ENCODE assay signal across 9 cellular contexts in the genomic region with DNA sequence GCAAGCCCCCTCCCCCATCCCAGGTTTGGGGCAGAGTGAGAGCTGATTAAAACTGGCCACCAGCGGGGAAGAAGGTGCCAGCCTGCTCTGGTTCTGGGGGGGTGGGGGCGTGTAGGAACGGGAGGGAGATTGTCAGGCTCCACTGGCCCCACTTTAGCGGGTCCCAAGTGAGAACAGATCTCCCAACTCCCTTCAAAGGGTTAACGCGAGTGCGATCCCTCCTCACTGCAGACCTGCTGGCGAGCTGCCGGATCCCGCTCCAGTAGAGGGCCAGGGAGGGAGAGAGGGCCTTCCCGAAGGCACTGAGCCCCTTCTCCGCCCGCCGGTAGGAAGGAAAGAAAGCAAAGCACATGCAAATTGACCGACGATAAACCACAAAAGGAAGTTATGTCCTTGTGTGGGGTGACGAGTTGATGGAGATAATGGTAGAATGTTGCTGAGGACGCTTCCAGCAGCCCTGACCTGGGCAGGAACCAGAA. TPM values are rescaled to one million over a fixed set of nuclear protein-coding genes. Genes with fewer than 3 reads are reported as not detected.
DNase-seq lines count a peak whose midpoint lies in the region; ATAC-seq and TF ChIP-seq lines count a peak whose summit lies in the region.
"Had no signal": no experiment of that assay in that cellular context is flagged by ENCODE, and none has a peak within 500 bp of the region (broad histone marks: within the 10 kb centered on the region; RNA-seq: fewer than 3 reads in every experiment).

No MANE protein-coding gene starts in this region.

- WGBS in iPS DF 6.9 (ENCODE audit: insufficient coverage, insufficient read length), result no CpG with 5 or more reads among the region's 18 CpGs

- 0 out of 2 replicates have a peak, but pooled peaks cover 4% of the 10 kb centered on the region for H3F3A ChIP-seq in GM23338 (replicated peaks; ENCODE audit: low read depth)

- H4K20me1 ChIP-seq in GM23338 (replicated peaks; ENCODE audit: insufficient read depth), result no peaks in the 10 kb centered on the region

- H3K4me2 ChIP-seq in GM23338, result peak overlapping the region; percentile 82

- no peaks in the 10 kb centered on the region for H3K9me2 ChIP-seq in GM23338 (ENCODE audit: insufficient read depth)

- H3K27ac Mint-ChIP-seq in GM23338 (no peak overlapping the region), T-helper 17 cell (no peak overlapping the region)

- TF ChIP-seq CTCF in GM23338 (conservative IDR thresholded peaks at IDR 0.05; ENCODE audit: low read depth in 2 of 2), result no peak

- H3K27me3 Mint-ChIP-seq in GM23338 (ENCODE audit: insufficient read depth, low read depth, poor library complexity) (peaks cover 23% of the 10 kb centered on the region), T-helper 17 cell (peaks cover 59% of the 10 kb centered on the region)

- H3K4me3 ChIP-seq in GM23338 (peak overlapping the region; percentile 70), iPS DF 6.9 (ENCODE audit: low read length) (peak overlapping the region; percentile 91; the same call in 1 of the 2 replicates)
- H3K4me3 ChIP-seq: GM12878 had no signal

- H3K4me1 ChIP-seq in GM23338 (ENCODE audit: insufficient read depth) (peaks cover 43% of the 10 kb centered on the region), iPS DF 6.9 (ENCODE audit: control insufficient read depth, insufficient read depth, low read length) (no peaks in the 10 kb centered on the region)

- H3K27ac ChIP-seq in GM23338 (ENCODE audit: low read depth) (no peak overlapping the region), iPS DF 6.9 (ENCODE audit: low read length) (no peak overlapping the region)

- peak overlapping the region; percentile 90 for H3K4me3 Mint-ChIP-seq in GM23338
- peak overlapping the region; percentile 0 for H3K4me3 Mint-ChIP-seq in T-helper 17 cell

- peaks cover 27% of the 10 kb centered on the region for H3K79me2 ChIP-seq in GM23338 (replicated peaks; ENCODE audit: insufficient read depth)

- peaks cover 54% of the 10 kb centered on the region for H3K4me1 Mint-ChIP-seq in GM23338
- H3K4me1 Mint-ChIP-seq in T-helper 17 cell, result peaks cover 3% of the 10 kb centered on the region

- H3K36me3 ChIP-seq in GM23338 (ENCODE audit: insufficient read depth) (no peaks in the 10 kb centered on the region), iPS DF 6.9 (ENCODE audit: control insufficient read depth, insufficient read depth, low read length) (no peaks in the 10 kb centered on the region)

- peaks cover 58% of the 10 kb centered on the region for H3K27me3 ChIP-seq in GM23338 (ENCODE audit: insufficient read depth)
- H3K27me3 ChIP-seq in iPS DF 6.9 (ENCODE audit: control insufficient read depth, insufficient read depth, low read length), result peaks cover 8% of the 10 kb centered on the region; the same call in 1 of the 2 replicates

- H2AFZ ChIP-seq in GM23338, result peak overlapping the region; percentile 93

- H3K9me3 Mint-ChIP-seq in GM23338, result peaks cover 3% of the 10 kb centered on the region; the same call in 1 of the 3 replicates

- peak; percentile 68 for ATAC-seq in GM23338
- ATAC-seq in T-helper 17 cell, result no peak
- ATAC-seq in GM19467 (IDR thresholded peaks at IDR 0.05; ENCODE audit: unreplicated experiment), result no peak
- no peak for ATAC-seq in GM21381 (IDR thresholded peaks at IDR 0.05; ENCODE audit: unreplicated experiment)
- ATAC-seq: GM12878 had no signal

- peak; percentile 72 for DNase-seq in GM23338 (ENCODE audit: low spot score)
- no peak for DNase-seq in T-helper 17 cell
- DNase-seq in iPS DF 6.9 (ENCODE audit: low read depth, low spot score), result no peak
- peak; percentile 32 for DNase-seq in putamen (ENCODE audit: low spot score)
- DNase-seq in LoVo (ENCODE audit: low spot score), result no peak
- DNase-seq: NCI-H1694 had no signal

- H3K9me3 ChIP-seq in T-helper 17 cell (ENCODE audit: control insufficient read depth, low read length, poor library complexity, severe bottlenecking), result no peaks in the 10 kb centered on the region
- H3K9me3 ChIP-seq in iPS DF 6.9 (ENCODE audit: control insufficient read depth, insufficient read depth, low read length), result no peaks in the 10 kb centered on the region

- H3K36me3 Mint-ChIP-seq in GM23338 (ENCODE audit: low read depth) (peaks cover 3% of the 10 kb centered on the region; the same call in 1 of the 3 replicates), T-helper 17 cell (ENCODE audit: low read depth) (no peaks in the 10 kb centered on the region)

TF ChIP-seq in GM23338, 12 proteins besides CTCF, POLR2A, EP300 and RAD21 (continues in another document):
- TF ChIP-seq, protein P1, sequence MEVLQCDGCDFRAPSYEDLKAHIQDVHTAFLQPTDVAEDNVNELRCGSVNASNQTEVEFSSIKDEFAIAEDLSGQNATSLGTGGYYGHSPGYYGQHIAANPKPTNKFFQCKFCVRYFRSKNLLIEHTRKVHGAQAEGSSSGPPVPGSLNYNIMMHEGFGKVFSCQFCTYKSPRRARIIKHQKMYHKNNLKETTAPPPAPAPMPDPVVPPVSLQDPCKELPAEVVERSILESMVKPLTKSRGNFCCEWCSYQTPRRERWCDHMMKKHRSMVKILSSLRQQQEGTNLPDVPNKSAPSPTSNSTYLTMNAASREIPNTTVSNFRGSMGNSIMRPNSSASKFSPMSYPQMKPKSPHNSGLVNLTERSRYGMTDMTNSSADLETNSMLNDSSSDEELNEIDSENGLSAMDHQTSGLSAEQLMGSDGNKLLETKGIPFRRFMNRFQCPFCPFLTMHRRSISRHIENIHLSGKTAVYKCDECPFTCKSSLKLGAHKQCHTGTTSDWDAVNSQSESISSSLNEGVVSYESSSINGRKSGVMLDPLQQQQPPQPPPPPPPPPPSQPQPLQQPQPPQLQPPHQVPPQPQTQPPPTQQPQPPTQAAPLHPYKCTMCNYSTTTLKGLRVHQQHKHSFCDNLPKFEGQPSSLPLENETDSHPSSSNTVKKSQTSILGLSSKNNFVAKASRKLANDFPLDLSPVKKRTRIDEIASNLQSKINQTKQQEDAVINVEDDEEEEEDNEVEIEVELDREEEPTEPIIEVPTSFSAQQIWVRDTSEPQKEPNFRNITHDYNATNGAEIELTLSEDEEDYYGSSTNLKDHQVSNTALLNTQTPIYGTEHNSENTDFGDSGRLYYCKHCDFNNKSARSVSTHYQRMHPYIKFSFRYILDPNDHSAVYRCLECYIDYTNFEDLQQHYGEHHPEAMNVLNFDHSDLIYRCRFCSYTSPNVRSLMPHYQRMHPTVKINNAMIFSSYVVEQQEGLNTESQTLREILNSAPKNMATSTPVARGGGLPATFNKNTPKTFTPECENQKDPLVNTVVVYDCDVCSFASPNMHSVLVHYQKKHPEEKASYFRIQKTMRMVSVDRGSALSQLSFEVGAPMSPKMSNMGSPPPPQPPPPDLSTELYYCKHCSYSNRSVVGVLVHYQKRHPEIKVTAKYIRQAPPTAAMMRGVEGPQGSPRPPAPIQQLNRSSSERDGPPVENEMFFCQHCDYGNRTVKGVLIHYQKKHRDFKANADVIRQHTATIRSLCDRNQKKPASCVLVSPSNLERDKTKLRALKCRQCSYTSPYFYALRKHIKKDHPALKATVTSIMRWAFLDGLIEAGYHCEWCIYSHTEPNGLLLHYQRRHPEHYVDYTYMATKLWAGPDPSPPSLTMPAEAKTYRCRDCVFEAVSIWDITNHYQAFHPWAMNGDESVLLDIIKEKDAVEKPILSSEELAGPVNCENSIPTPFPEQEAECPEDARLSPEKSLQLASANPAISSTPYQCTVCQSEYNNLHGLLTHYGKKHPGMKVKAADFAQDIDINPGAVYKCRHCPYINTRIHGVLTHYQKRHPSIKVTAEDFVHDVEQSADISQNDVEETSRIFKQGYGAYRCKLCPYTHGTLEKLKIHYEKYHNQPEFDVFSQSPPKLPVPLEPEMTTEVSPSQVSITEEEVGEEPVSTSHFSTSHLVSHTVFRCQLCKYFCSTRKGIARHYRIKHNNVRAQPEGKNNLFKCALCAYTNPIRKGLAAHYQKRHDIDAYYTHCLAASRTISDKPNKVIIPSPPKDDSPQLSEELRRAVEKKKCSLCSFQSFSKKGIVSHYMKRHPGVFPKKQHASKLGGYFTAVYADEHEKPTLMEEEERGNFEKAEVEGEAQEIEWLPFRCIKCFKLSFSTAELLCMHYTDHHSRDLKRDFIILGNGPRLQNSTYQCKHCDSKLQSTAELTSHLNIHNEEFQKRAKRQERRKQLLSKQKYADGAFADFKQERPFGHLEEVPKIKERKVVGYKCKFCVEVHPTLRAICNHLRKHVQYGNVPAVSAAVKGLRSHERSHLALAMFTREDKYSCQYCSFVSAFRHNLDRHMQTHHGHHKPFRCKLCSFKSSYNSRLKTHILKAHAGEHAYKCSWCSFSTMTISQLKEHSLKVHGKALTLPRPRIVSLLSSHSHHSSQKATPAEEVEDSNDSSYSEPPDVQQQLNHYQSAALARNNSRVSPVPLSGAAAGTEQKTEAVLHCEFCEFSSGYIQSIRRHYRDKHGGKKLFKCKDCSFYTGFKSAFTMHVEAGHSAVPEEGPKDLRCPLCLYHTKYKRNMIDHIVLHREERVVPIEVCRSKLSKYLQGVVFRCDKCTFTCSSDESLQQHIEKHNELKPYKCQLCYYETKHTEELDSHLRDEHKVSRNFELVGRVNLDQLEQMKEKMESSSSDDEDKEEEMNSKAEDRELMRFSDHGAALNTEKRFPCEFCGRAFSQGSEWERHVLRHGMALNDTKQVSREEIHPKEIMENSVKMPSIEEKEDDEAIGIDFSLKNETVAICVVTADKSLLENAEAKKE (CRISPR knock-in tag; IDR thresholded peaks at IDR 0.05), result no peak
- TF ChIP-seq ZNF331 (CRISPR knock-in tag; IDR thresholded peaks at IDR 0.05; ENCODE audit: low read depth), result no peak
- TF ChIP-seq EZH2phosphoT487 (IDR thresholded peaks at IDR 0.05; ENCODE audit: unreplicated experiment), result no peak
- no peak for TF ChIP-seq ZNF114 (CRISPR knock-in tag; IDR thresholded peaks at IDR 0.05)
- no peak for TF ChIP-seq JUNB (IDR thresholded peaks at IDR 0.05; ENCODE audit: unreplicated experiment)

RNA-seq across cellular contexts. Expression of gene NRG3, which starts 1.3 kb away (rescaled TPM):
- total RNA-seq in GM23338 (2014; rRNA removed; shearing (Covaris generic)), result 3.1 and 3.9 TPM in 2 replicates
- 1.9 TPM in 2 replicates for polyA plus RNA-seq in GM23338 (2016; fragmentation: Nextera tagmentation; extraction: Ambion mirVana)
- not detected for total RNA-seq in T-helper 17 cell

Comparison
In these comparisons a context has a peak if more than half of its experiments do, and no peak if none do; other contexts are left out.
1. DNase-seq: peak in GM23338 (single experiment) and putamen (single experiment); none in T-helper 17 cell (0 of 3), iPS DF 6.9 (single experiment) and LoVo (single experiment).